In the genomic region with DNA sequence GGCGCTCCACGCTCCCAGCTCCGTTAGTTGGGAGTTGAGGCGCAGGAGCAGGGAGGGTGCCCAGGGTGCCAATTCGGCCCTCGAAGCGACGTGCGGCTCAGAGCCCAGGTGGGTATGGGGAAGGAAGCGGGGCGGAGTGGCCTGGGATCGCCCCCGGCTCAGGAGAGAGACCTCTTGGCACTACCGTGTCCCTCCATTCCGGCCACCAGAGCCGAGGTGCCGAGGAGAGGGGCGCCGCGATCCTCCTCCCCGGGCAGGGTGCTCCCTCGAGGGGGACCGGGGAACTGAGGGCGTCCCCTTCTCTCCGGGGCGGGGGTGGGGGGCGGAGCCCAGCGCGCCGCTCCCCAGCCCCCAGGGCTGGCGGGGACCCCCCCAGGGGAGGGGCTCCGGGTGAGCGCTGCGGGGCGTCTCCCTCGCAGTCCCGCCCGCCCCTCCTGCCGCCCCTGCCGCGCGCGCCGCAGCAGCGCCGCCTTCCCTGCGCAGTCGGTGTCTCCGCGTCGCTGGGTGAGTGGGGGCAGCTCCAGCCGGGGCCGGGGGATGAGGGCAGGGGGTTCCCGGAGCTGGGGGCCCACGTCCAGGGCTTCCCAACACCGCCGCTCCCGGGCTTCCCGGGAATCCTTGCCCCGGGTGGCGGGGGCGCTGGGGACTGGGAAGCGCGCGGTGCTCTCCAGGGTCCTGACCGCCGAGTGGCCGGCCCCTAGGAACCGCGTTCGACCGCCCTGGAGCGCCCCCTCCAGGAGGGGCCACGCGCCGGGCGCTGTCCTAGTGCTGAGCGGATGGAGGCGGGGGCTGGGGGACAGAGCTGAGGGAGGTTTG, we compare ENCODE assay signal across 8 cellular contexts. TPM values are rescaled to one million over a fixed set of nuclear protein-coding genes. Genes with fewer than 3 reads are reported as not detected.
DNase-seq lines count a peak whose midpoint lies in the region; ATAC-seq and TF ChIP-seq lines count a peak whose summit lies in the region.

TSS of gene HPCA (plus strand) at position 480 of the 816 bp plus-strand sequence. CDS start 2,408 bp downstream, outside the sequence.

- no peak within 1 kb of the TSS for H3K9ac ChIP-seq in smooth muscle cell (ENCODE audit: low read depth)

- peak; percentile 63 to 68 for ATAC-seq in right cardiac atrium
- no peak for ATAC-seq in HG03521 (IDR thresholded peaks at IDR 0.05; ENCODE audit: unreplicated experiment)
- no peak for ATAC-seq in GM19395 (IDR thresholded peaks at IDR 0.05; ENCODE audit: unreplicated experiment)

- H3K4me3 Mint-ChIP-seq in activated naive CD8-positive, alpha-beta T cell, result peak within 1 kb of the TSS; percentile 42

- H3K27ac ChIP-seq in right cardiac atrium (ENCODE audit: low read length) (no peak within 1 kb of the TSS), smooth muscle cell (ENCODE audit: low read depth) (no peak within 1 kb of the TSS)

- H3K79me2 ChIP-seq in smooth muscle cell (ENCODE audit: low read depth), result no peaks in the 10 kb centered on the region

- H3K4me1 ChIP-seq in right cardiac atrium (ENCODE audit: control insufficient read depth, insufficient read depth, low read length) (peaks cover 3% of the 10 kb centered on the region), smooth muscle cell (ENCODE audit: low read depth) (no peaks in the 10 kb centered on the region)

- H3K4me3 ChIP-seq in right cardiac atrium (ENCODE audit: low read length) (peak within 1 kb of the TSS; percentile 41), smooth muscle cell (peak within 1 kb of the TSS; percentile 38)

- peaks cover 7% of the 10 kb centered on the region for H3K4me1 Mint-ChIP-seq in activated naive CD8-positive, alpha-beta T cell (ENCODE audit: low read depth)

- H3K27me3 ChIP-seq in right cardiac atrium (ENCODE audit: control insufficient read depth, insufficient read depth), result no peaks in the 10 kb centered on the region
- H3K27me3 ChIP-seq in smooth muscle cell (ENCODE audit: low read depth), result peaks cover 18% of the 10 kb centered on the region

- no peaks in the 10 kb centered on the region for H4K20me1 ChIP-seq in smooth muscle cell (ENCODE audit: low read depth)

- H3K4me2 ChIP-seq in smooth muscle cell, result peak within 1 kb of the TSS; percentile 85

- H2AFZ ChIP-seq in smooth muscle cell (ENCODE audit: low read depth), result no peak within 1 kb of the TSS

- intact Hi-C loops in right cardiac atrium (cut with DNase I), result no loop called here

- H3F3A ChIP-seq in smooth muscle cell (ENCODE audit: low read depth), result no peaks in the 10 kb centered on the region

- H3K27me3 Mint-ChIP-seq in activated naive CD8-positive, alpha-beta T cell, result peaks cover 30% of the 10 kb centered on the region

- H3K9me3 Mint-ChIP-seq in activated naive CD8-positive, alpha-beta T cell (ENCODE audit: low read depth), result no peaks in the 10 kb centered on the region

- 3% methylated on average over 79 of the region's 79 CpGs for WGBS in right cardiac atrium
- WGBS in smooth muscle cell (ENCODE audit: low lambda C conversion rate), result 12% methylated on average over 10 of the region's 79 CpGs

- H3K9me3 ChIP-seq in right cardiac atrium (ENCODE audit: control insufficient read depth, low read length) (no peaks in the 10 kb centered on the region), smooth muscle cell (replicated peaks; ENCODE audit: low read depth) (no peaks in the 10 kb centered on the region)

- no peak within 1 kb of the TSS for H3K27ac Mint-ChIP-seq in activated naive CD8-positive, alpha-beta T cell

- DNase-seq in NCI-H1417 (lab: John Stamatoyannopoulos, UW) (peak in 2 of 3 experiments; percentile 48 to 53), NCI-H1417 treated with DMSO at 0.1 percent for 48 hours (lab: John Stamatoyannopoulos, UW) (no peak), NCI-H1105 treated with DMSO at 0.1 percent for 48 hours (lab: John Stamatoyannopoulos, UW) (peak; percentile 27), right cardiac atrium (peak; percentile 48 to 86 (median 82)), smooth muscle cell (lab: John Stamatoyannopoulos, UW; ENCODE audit: unreplicated experiment) (peak; percentile 58)

- TF ChIP-seq CTCF in smooth muscle cell (IDR thresholded peaks at IDR 0.05; ENCODE audit: borderline replicate concordance, insufficient read depth, poor library complexity, severe bottlenecking), result peak; percentile 79

- H3K36me3 ChIP-seq in smooth muscle cell (ENCODE audit: low read depth), result no peaks in the 10 kb centered on the region

- no peaks in the 10 kb centered on the region for H3K36me3 Mint-ChIP-seq in activated naive CD8-positive, alpha-beta T cell

RNA-seq across cellular contexts. Expression of gene HPCA, which starts in this region (rescaled TPM):
- not detected for total RNA-seq in right cardiac atrium
- polyA plus RNA-seq in right cardiac atrium, result 0.07 TPM
- total RNA-seq in smooth muscle cell, result not detected in 2 replicates
- 0.24 TPM in 1 of 2 replicates, not detected in the other for polyA plus RNA-seq in smooth muscle cell

Comparison
In these comparisons a context has a peak if more than half of its experiments do, and no peak if none do; other contexts are left out.
1. Peak in DNase-seq, ATAC-seq and H3K4me3 ChIP-seq in right cardiac atrium; RNA of the gene not detected or under 1 TPM.
2. Peak in DNase-seq, H3K4me3 ChIP-seq and H3K4me2 ChIP-seq in smooth muscle cell; RNA of the gene not detected or under 1 TPM.